In genomic region chr22:30628491-30628890, GRCh38 we compare ENCODE assay signal across 17 cellular contexts. TPM values are rescaled to one million over a fixed set of nuclear protein-coding genes. Genes with fewer than 3 reads are reported as not detected.
"Had no signal": no experiment of that assay in that cellular context is flagged by ENCODE, and none has a peak within 500 bp of the region (broad histone marks: within the 10 kb centered on the region; RNA-seq: fewer than 3 reads in every experiment).

No MANE protein-coding gene starts in this region.

- H3K27ac ChIP-seq: cardiac muscle cell, skin epidermis, upper lobe of right lung had no signal

- H3K4me3 ChIP-seq: cardiac muscle cell, dorsolateral prefrontal cortex, skin epidermis, upper lobe of right lung had no signal

- H3K9me3 ChIP-seq: upper lobe of right lung had no signal

- H3K27me3 ChIP-seq: cardiac muscle cell, dorsolateral prefrontal cortex, upper lobe of right lung had no signal

- DNase-seq: activated CD4-positive, alpha-beta T cell treated with anti-CD3 and anti-CD28 coated beads, Interleukin-2, amount 50 U/mL, for 4 hours; activated CD4-positive, CD25-positive, alpha-beta regulatory T cell treated with anti-CD3 and anti-CD28 coated beads, Interleukin-2, amount 50 U/mL, for 72 hours; activated naive CD4-positive, alpha-beta T cell treated with anti-CD3 and anti-CD28 coated beads, Interleukin-2, amount 10 ng/mL, durations not matched to agents 7 days and 5 days; activated T-cell treated with anti-CD3 and anti-CD28 coated beads, Interleukin-2, amount 50 U/mL, for 1 hour; endodermal cell; islet precursor cell; mesenchymal stem cell; natural killer cell; stimulated activated CD4-positive, alpha-beta T cell treated with anti-CD3 and anti-CD28 coated beads, Interleukin-4, amount 100 ng/mL, for 24 hours; stimulated activated naive CD4-positive, alpha-beta T cell treated with Interleukin-2 at 50 U/mL for 16 hours; T-helper 9 cell; upper lobe of right lung had no signal

- H3K4me1 ChIP-seq: upper lobe of right lung had no signal

- H3K36me3 ChIP-seq: cardiac muscle cell, upper lobe of right lung had no signal

- ATAC-seq: left lobe of liver, natural killer cell had no signal

RNA-seq across cellular contexts. Expression of gene GAL3ST1, which starts 54.0 kb away (rescaled TPM):
- total RNA-seq: activated T-helper 2 cell treated with anti-CD3 and anti-CD28 coated beads, Interferon-gamma antibody, Interleukin-2, Interleukin-4, amounts not matched to agents 10 μg/mL and 5 μg/mL and 100 μg/mL, durations not matched to agents 14 hours and 24 hours and 36 hours; natural killer cell had no signal
